In genomic region chr18:26657618-26658581, GRCh38 we compare ENCODE assay signal across 8 cellular contexts.
DNase-seq lines count a peak whose midpoint lies in the region; ATAC-seq, FAIRE-seq and TF ChIP-seq lines count a peak whose summit lies in the region.

No MANE protein-coding gene starts in this region.

- WGBS in A549 (ENCODE audit: missing lambda C conversion rate) = 13% methylated on average over 16 of the region's 16 CpGs

- H3K4me1 ChIP-seq in A549 (peaks cover 28% of the 10 kb centered on the region), muscle layer of duodenum (ENCODE audit: control insufficient read depth in 1 of 2, insufficient read depth in 2 of 2, low read length in 2 of 2) (peaks cover 8 to 19% of the 10 kb centered on the region in 2 donors)

- DNase-seq in A549 (ENCODE audit: low read depth in 1 of 2, low spot score in 1 of 2) = no peak
- DNase-seq in HFF-Myc (ENCODE audit: extremely low read depth, low read depth) = no peak
- DNase-seq in brain microvascular endothelial cell = no peak
- DNase-seq in kidney glomerular epithelial cell (lab: John Stamatoyannopoulos, UW) = no peak
- no peak for DNase-seq in stimulated activated CD8-positive, alpha-beta memory T cell treated with anti-CD3 and anti-CD28 coated beads, Interleukin-4, amount 100 ng/mL, for 48 hours

- TF ChIP-seq CTCF in A549 (IDR thresholded peaks at IDR 0.05) (no peak), HFF-Myc (IDR thresholded peaks at IDR 0.05; ENCODE audit: low read depth, low read length, missing control alignments) (no peak), brain microvascular endothelial cell (IDR thresholded peaks at IDR 0.05; ENCODE audit: low read depth, low read length, missing control alignments) (no peak)

- CTCF ChIA-PET in A549 (lab: Yijun Ruan, JAX) = interaction anchor here (0.8 to 1.3 kb wide), 4 partner anchors 11 to 195 kb away, joined by 3 read pairs; no protein-coding TSS in a partner anchor

- H3K9me3 ChIP-seq in A549 (no peaks in the 10 kb centered on the region), muscle layer of duodenum (ENCODE audit: control insufficient read depth in 1 of 2, low read length in 2 of 2) (no peaks in the 10 kb centered on the region)

- H3K4me2 ChIP-seq in A549 = peak overlapping the region; percentile 92

- TF ChIP-seq EP300 in A549 (IDR thresholded peaks at IDR 0.05) = no peak

- TF ChIP-seq RAD21 in A549 (conservative IDR thresholded peaks at IDR 0.05 in 1 of 2, IDR thresholded peaks at IDR 0.05 in 1 of 2) = no peak

- TF ChIP-seq POLR2A in A549 (IDR thresholded peaks at IDR 0.05; ENCODE audit: low read length) = no peak

- H3K36me3 ChIP-seq in brain microvascular endothelial cell (replicated peaks) (no peaks in the 10 kb centered on the region), muscle layer of duodenum (ENCODE audit: control insufficient read depth in 1 of 2, insufficient read depth in 2 of 2, low read length in 2 of 2) (no peaks in the 10 kb centered on the region)

- H3K4me3 ChIP-seq in A549 (peak overlapping the region; percentile 63), HFF-Myc (replicated peaks; ENCODE audit: low read depth, low read length) (peak overlapping the region; percentile 50), brain microvascular endothelial cell (ENCODE audit: low read depth, low read length) (peak overlapping the region; percentile 65), muscle layer of duodenum (ENCODE audit: low read depth in 1 of 2, low read length in 2 of 2) (peak overlapping the region; percentile 66 to 77)

- no peak for FAIRE-seq in A549 (lab: Jason Lieb, UNC)

- H3K27me3 ChIP-seq in brain microvascular endothelial cell (replicated peaks) = peaks cover 25% of the 10 kb centered on the region
- H3K27me3 ChIP-seq in muscle layer of duodenum (ENCODE audit: low read depth, low read length) = no peaks in the 10 kb centered on the region

- H3K27ac ChIP-seq in A549 = peak overlapping the region; percentile 91 to 99
- H3K27ac ChIP-seq in brain microvascular endothelial cell = no peak overlapping the region
- H3K27ac ChIP-seq in muscle layer of duodenum (ENCODE audit: low read length) = peak overlapping the region; percentile 14

- ATAC-seq in A549 (no peak), HG02798 (IDR thresholded peaks at IDR 0.05; ENCODE audit: poor library complexity, unreplicated experiment) (no peak), HG03442 (IDR thresholded peaks at IDR 0.05; ENCODE audit: unreplicated experiment) (no peak)

- POLR2A ChIA-PET in A549 (lab: Yijun Ruan, JAX) = interaction anchor here (1.5 kb wide), 1 partner anchor 99 kb away, joined by 6 read pairs; no protein-coding TSS in a partner anchor

- in situ Hi-C loops in brain microvascular endothelial cell (cut with HindIII; ENCODE audit: low pct_ligation_motif_present, low sequenced_read_pairs) = no loop called here

TF ChIP-seq in A549, 52 proteins besides CTCF, POLR2A, EP300 and RAD21:
- no peak for TF ChIP-seq JUN (IDR thresholded peaks at IDR 0.05)
- no peak for TF ChIP-seq NR3C1 (IDR thresholded peaks at IDR 0.05)
- TF ChIP-seq MAX (IDR thresholded peaks at IDR 0.05) = no peak
- no peak for TF ChIP-seq HOXB5 (CRISPR knock-in tag; IDR thresholded peaks at IDR 0.05)
- TF ChIP-seq ZSCAN20 (CRISPR knock-in tag; IDR thresholded peaks at IDR 0.05) = no peak
- no peak for TF ChIP-seq E2F6 (IDR thresholded peaks at IDR 0.05; ENCODE audit: borderline replicate concordance, low read depth)
